ENCODE assay signal across 1 cellular context in the genomic region with DNA sequence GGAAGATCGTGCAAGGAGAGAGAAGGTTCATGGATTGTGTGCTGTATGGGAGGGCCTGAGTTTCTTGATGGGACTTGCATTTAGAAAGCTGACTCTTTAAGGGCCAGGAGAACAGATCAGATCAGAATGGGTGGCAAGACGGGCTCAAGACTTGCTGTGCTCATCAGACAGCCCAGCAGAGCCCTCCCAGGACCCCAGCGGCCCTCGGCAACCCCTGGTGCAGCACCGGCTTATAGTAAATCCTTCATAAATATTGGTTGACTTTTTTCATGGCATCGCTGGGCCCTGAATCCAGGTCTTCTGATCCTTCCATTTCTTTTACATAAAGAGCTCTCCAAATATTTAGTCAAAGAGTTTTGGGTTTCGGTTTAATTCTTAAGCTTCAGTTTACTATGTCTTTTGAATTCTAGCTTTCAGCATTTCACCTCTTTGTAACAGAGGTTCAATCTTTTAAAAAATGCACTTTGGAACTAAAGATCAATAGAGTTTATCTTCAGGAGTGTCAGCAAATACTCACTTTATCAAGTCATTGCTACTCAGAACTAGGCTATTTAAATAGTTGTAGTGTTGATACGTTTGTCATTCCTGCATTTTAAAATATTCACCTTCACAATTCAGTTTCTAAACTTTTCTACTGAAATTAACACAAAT.
A peak's percentile ranks its signal among the peaks of the same experiment; 100 is the strongest.
TF ChIP-seq lines count a peak whose summit lies in the region.

No MANE protein-coding gene starts in this region.

TF ChIP-seq in HepG2, 621 proteins besides CTCF, POLR2A, EP300 and RAD21 (continued from another document):
- TF ChIP-seq, protein P1, sequence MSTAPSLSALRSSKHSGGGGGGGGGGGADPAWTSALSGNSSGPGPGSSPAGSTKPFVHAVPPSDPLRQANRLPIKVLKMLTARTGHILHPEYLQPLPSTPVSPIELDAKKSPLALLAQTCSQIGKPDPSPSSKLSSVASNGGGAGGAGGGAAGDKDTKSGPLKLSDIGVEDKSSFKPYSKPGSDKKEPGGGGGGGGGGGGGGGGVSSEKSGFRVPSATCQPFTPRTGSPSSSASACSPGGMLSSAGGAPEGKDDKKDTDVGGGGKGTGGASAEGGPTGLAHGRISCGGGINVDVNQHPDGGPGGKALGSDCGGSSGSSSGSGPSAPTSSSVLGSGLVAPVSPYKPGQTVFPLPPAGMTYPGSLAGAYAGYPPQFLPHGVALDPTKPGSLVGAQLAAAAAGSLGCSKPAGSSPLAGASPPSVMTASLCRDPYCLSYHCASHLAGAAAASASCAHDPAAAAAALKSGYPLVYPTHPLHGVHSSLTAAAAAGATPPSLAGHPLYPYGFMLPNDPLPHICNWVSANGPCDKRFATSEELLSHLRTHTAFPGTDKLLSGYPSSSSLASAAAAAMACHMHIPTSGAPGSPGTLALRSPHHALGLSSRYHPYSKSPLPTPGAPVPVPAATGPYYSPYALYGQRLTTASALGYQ (CRISPR knock-in tag; IDR thresholded peaks at IDR 0.05) = 0 out of 2 replicates have a peak, but pooled peaks have one; percentile 57
- TF ChIP-seq MXD4 (CRISPR knock-in tag; IDR thresholded peaks at IDR 0.05) = 0 out of 2 replicates have a peak, but pooled peaks have one; percentile 45
- TF ChIP-seq SCMH1 (CRISPR knock-in tag; IDR thresholded peaks at IDR 0.05; ENCODE audit: borderline replicate concordance) = no peak
- no peak for TF ChIP-seq ZFP62 (CRISPR knock-in tag; IDR thresholded peaks at IDR 0.05)
- no peak for TF ChIP-seq ATRX (CRISPR knock-in tag; IDR thresholded peaks at IDR 0.05; ENCODE audit: borderline replicate concordance)
- TF ChIP-seq, protein P2, sequence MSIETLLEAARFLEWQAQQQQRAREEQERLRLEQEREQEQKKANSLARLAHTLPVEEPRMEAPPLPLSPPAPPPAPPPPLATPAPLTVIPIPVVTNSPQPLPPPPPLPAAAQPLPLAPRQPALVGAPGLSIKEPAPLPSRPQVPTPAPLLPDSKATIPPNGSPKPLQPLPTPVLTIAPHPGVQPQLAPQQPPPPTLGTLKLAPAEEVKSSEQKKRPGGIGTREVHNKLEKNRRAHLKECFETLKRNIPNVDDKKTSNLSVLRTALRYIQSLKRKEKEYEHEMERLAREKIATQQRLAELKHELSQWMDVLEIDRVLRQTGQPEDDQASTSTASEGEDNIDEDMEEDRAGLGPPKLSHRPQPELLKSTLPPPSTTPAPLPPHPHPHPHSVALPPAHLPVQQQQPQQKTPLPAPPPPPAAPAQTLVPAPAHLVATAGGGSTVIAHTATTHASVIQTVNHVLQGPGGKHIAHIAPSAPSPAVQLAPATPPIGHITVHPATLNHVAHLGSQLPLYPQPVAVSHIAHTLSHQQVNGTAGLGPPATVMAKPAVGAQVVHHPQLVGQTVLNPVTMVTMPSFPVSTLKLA (IDR thresholded peaks at IDR 0.05) = no peak
- peak; percentile 59; the same call in 1 of the 2 replicates for TF ChIP-seq TCF7 (IDR thresholded peaks at IDR 0.05; ENCODE audit: low read depth)
- 0 out of 2 replicates have a peak, but pooled peaks have one; percentile 1 for TF ChIP-seq ZNF44 (CRISPR knock-in tag; IDR thresholded peaks at IDR 0.05)
- TF ChIP-seq, protein P3, sequence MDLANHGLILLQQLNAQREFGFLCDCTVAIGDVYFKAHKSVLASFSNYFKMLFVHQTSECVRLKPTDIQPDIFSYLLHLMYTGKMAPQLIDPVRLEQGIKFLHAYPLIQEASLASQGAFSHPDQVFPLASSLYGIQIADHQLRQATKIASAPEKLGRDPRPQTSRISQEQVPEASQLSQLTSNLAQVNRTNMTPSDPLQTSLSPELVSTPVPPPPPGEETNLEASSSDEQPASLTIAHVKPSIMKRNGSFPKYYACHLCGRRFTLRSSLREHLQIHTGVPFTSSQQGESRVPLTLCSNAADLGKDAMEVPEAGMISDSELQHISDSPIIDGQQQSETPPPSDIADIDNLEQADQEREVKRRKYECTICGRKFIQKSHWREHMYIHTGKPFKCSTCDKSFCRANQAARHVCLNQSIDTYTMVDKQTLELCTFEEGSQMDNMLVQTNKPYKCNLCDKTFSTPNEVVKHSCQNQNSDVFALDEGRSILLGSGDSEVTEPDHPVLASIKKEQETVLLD (CRISPR knock-in tag; IDR thresholded peaks at IDR 0.05; ENCODE audit: low read depth) = 0 out of 2 replicates have a peak, but pooled peaks have one; percentile 30
- TF ChIP-seq, protein P4, sequence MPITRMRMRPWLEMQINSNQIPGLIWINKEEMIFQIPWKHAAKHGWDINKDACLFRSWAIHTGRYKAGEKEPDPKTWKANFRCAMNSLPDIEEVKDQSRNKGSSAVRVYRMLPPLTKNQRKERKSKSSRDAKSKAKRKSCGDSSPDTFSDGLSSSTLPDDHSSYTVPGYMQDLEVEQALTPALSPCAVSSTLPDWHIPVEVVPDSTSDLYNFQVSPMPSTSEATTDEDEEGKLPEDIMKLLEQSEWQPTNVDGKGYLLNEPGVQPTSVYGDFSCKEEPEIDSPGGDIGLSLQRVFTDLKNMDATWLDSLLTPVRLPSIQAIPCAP (CRISPR knock-in tag; IDR thresholded peaks at IDR 0.05; ENCODE audit: low read depth) = no peak
- peak; percentile 91 for TF ChIP-seq GATAD2A (CRISPR knock-in tag; IDR thresholded peaks at IDR 0.05)
- TF ChIP-seq, protein P5, sequence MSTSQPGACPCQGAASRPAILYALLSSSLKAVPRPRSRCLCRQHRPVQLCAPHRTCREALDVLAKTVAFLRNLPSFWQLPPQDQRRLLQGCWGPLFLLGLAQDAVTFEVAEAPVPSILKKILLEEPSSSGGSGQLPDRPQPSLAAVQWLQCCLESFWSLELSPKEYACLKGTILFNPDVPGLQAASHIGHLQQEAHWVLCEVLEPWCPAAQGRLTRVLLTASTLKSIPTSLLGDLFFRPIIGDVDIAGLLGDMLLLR (CRISPR knock-in tag; IDR thresholded peaks at IDR 0.05) = no peak
- TF ChIP-seq MTA1 (CRISPR knock-in tag; IDR thresholded peaks at IDR 0.05; ENCODE audit: borderline replicate concordance) = no peak; the same call in 1 of the 2 replicates
- TF ChIP-seq, protein P6, sequence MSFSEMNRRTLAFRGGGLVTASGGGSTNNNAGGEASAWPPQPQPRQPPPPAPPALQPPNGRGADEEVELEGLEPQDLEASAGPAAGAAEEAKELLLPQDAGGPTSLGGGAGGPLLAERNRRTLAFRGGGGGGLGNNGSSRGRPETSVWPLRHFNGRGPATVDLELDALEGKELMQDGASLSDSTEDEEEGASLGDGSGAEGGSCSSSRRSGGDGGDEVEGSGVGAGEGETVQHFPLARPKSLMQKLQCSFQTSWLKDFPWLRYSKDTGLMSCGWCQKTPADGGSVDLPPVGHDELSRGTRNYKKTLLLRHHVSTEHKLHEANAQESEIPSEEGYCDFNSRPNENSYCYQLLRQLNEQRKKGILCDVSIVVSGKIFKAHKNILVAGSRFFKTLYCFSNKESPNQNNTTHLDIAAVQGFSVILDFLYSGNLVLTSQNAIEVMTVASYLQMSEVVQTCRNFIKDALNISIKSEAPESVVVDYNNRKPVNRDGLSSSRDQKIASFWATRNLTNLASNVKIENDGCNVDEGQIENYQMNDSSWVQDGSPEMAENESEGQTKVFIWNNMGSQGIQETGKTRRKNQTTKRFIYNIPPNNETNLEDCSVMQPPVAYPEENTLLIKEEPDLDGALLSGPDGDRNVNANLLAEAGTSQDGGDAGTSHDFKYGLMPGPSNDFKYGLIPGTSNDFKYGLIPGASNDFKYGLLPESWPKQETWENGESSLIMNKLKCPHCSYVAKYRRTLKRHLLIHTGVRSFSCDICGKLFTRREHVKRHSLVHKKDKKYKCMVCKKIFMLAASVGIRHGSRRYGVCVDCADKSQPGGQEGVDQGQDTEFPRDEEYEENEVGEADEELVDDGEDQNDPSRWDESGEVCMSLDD (CRISPR knock-in tag; IDR thresholded peaks at IDR 0.05; ENCODE audit: borderline replicate concordance) = no peak
- peak; percentile 30; the same call in 1 of the 2 replicates for TF ChIP-seq MED1 (CRISPR knock-in tag; IDR thresholded peaks at IDR 0.05)
- no peak for TF ChIP-seq ZNF329 (CRISPR knock-in tag; IDR thresholded peaks at IDR 0.05; ENCODE audit: low read depth)
- peak; percentile 20; the same call in 1 of the 2 replicates for TF ChIP-seq CEBPG (CRISPR knock-in tag; IDR thresholded peaks at IDR 0.05)
TF ChIP-seq in HepG2: peak in this region for 70.
